ENCODE assay signal across 8 cellular contexts in the genomic region with DNA sequence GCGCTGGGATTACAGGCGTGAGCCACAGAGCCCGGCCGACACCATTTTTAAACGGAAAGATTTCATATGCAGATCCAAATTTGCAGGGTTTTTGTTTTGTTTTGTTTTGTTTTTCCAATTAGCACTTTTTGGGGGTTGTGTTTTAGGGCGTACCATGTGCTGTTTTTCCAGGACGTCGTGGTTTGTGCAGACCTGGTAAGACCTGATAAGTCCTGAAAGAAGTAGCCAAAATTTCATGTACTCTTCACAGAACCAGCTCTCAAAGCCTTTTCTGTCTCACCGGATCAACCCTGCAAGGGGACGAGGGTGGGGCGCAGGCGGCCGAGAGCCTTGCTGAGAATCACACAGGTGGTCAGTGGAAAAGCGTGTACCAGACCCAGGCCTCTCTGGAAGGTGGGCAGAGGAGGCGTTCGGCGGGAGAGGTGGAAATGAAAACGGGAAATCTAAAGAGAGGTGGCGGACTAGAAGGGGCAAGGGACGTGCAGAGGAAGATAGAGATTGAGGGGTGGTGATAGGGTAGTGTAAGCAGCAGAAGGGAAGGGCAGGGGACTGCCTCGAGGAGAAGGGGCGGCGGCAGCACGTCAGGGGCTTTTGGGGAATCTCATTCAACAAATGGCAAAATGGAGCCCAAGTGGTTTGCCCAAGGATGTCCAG. TPM values are rescaled to one million over a fixed set of nuclear protein-coding genes. Genes with fewer than 3 reads are reported as not detected.
DNase-seq lines count a peak whose midpoint lies in the region; ATAC-seq, FAIRE-seq and TF ChIP-seq lines count a peak whose summit lies in the region.

No MANE protein-coding gene starts in this region.

- TF ChIP-seq CTCF in astrocyte (IDR thresholded peaks at IDR 0.05; ENCODE audit: insufficient read depth, low read depth, low read length) = no peak

- H3K4me3 Mint-ChIP-seq in astrocyte (ENCODE audit: unreplicated experiment) (peak overlapping the region; percentile 99), immature natural killer cell (peak overlapping the region; percentile 96 to 99 (median 98))
- H3K4me3 Mint-ChIP-seq in stimulated activated naive CD8-positive, alpha-beta T cell treated with anti-CD3 and anti-CD28 coated beads, Interleukin-15, Interleukin-2, amounts not matched to agents 100 ng/mL and 50 ng/mL, for 24 hours = peak overlapping the region; percentile 99

- H3K79me2 ChIP-seq in astrocyte (ENCODE audit: insufficient read depth, low read length) = peaks cover 36% of the 10 kb centered on the region

- H3K4me2 ChIP-seq in astrocyte (ENCODE audit: low read length) = peak overlapping the region; percentile 99

- H4K20me1 ChIP-seq in astrocyte (ENCODE audit: insufficient read depth, low read length) = peaks cover 12% of the 10 kb centered on the region

- ATAC-seq in HG03342 (IDR thresholded peaks at IDR 0.05; ENCODE audit: unreplicated experiment) (no peak), GM19035 (IDR thresholded peaks at IDR 0.05; ENCODE audit: unreplicated experiment) (no peak)

- H3K36me3 Mint-ChIP-seq in astrocyte (ENCODE audit: low read depth, unreplicated experiment) = no peaks in the 10 kb centered on the region
- H3K36me3 Mint-ChIP-seq in immature natural killer cell = no peaks in the 10 kb centered on the region
- H3K36me3 Mint-ChIP-seq in stimulated activated naive CD8-positive, alpha-beta T cell treated with anti-CD3 and anti-CD28 coated beads, Interleukin-15, Interleukin-2, amounts not matched to agents 100 ng/mL and 50 ng/mL, for 24 hours (ENCODE audit: low read depth) = peaks cover 5% of the 10 kb centered on the region

- H3K27me3 Mint-ChIP-seq in astrocyte (ENCODE audit: low read depth, unreplicated experiment) (peaks cover 2% of the 10 kb centered on the region), immature natural killer cell (ENCODE audit: low read depth in 3 of 3) (peaks cover 19 to 26% (median 21%) of the 10 kb centered on the region in 3 donors)
- no peaks in the 10 kb centered on the region for H3K27me3 Mint-ChIP-seq in stimulated activated naive CD8-positive, alpha-beta T cell treated with anti-CD3 and anti-CD28 coated beads, Interleukin-15, Interleukin-2, amounts not matched to agents 100 ng/mL and 50 ng/mL, for 24 hours

- H3K4me1 ChIP-seq in ES-I3 (ENCODE audit: insufficient read depth, low read length) (no peaks in the 10 kb centered on the region), astrocyte (ENCODE audit: insufficient read depth, low read length) (peaks cover 12% of the 10 kb centered on the region)

- H3K9ac ChIP-seq in ES-I3 (ENCODE audit: low read depth, low read length) (peak overlapping the region; percentile 57), astrocyte (ENCODE audit: low read length) (peak overlapping the region; percentile 99)

- FAIRE-seq in astrocyte (lab: Jason Lieb, UNC) = no peak

- peak overlapping the region; percentile 99 for H3K4me3 ChIP-seq in MG63
- H3K4me3 ChIP-seq in astrocyte (ENCODE audit: insufficient read depth, low read depth, low read length) = peak overlapping the region; percentile 75

- DNase-seq in MG63 (no peak), astrocyte (ENCODE audit: low read depth) (no peak), immature natural killer cell (peak in 1 of 3 donors; percentile 28), NCI-H226 (no peak)

- no peaks in the 10 kb centered on the region for H3K9me3 Mint-ChIP-seq in astrocyte (ENCODE audit: unreplicated experiment)
- peaks cover 0 to 4% (median 0%) of the 10 kb centered on the region in 6 donors for H3K9me3 Mint-ChIP-seq in immature natural killer cell
- H3K9me3 Mint-ChIP-seq in stimulated activated naive CD8-positive, alpha-beta T cell treated with anti-CD3 and anti-CD28 coated beads, Interleukin-15, Interleukin-2, amounts not matched to agents 100 ng/mL and 50 ng/mL, for 24 hours = no peaks in the 10 kb centered on the region

- H3K36me3 ChIP-seq in ES-I3 (ENCODE audit: insufficient read depth, low read length) (no peaks in the 10 kb centered on the region), MG63 (peaks cover 28% of the 10 kb centered on the region), astrocyte (ENCODE audit: insufficient read depth, low read length) (no peaks in the 10 kb centered on the region)

- H3K4me1 Mint-ChIP-seq in astrocyte (ENCODE audit: low read depth, unreplicated experiment) = no peaks in the 10 kb centered on the region
- peaks cover 30 to 43% of the 10 kb centered on the region in 2 donors for H3K4me1 Mint-ChIP-seq in immature natural killer cell
- peaks cover 39% of the 10 kb centered on the region for H3K4me1 Mint-ChIP-seq in stimulated activated naive CD8-positive, alpha-beta T cell treated with anti-CD3 and anti-CD28 coated beads, Interleukin-15, Interleukin-2, amounts not matched to agents 100 ng/mL and 50 ng/mL, for 24 hours (ENCODE audit: low read depth)

- H3K27me3 ChIP-seq in MG63 (no peaks in the 10 kb centered on the region), astrocyte (ENCODE audit: insufficient read depth, low read length) (peaks cover 3% of the 10 kb centered on the region)

- peak overlapping the region; percentile 91 for H2AFZ ChIP-seq in astrocyte (ENCODE audit: low read depth, low read length)

- peak overlapping the region; percentile 100 for H3K27ac Mint-ChIP-seq in astrocyte (ENCODE audit: unreplicated experiment)
- peak overlapping the region; percentile 99 to 100 (median 100) for H3K27ac Mint-ChIP-seq in immature natural killer cell
- peak overlapping the region; percentile 99 for H3K27ac Mint-ChIP-seq in stimulated activated naive CD8-positive, alpha-beta T cell treated with anti-CD3 and anti-CD28 coated beads, Interleukin-15, Interleukin-2, amounts not matched to agents 100 ng/mL and 50 ng/mL, for 24 hours

- H3K9me3 ChIP-seq in ES-I3 (ENCODE audit: control insufficient read depth, insufficient read depth, low read length) (no peaks in the 10 kb centered on the region), MG63 (no peaks in the 10 kb centered on the region), astrocyte (ENCODE audit: insufficient read depth, low read depth, low read length) (no peaks in the 10 kb centered on the region)

- peak overlapping the region; percentile 84 for H3K27ac ChIP-seq in astrocyte (ENCODE audit: low read depth, low read length)

RNA-seq across cellular contexts. Expression of a gene that starts 1.2 kb away (rescaled TPM):
- total RNA-seq in MG63 (2014; rRNA removed; shearing (Covaris generic); ENCODE audit: low replicate concordance) = 48.8 and 49.4 TPM in 2 replicates
- total RNA-seq in astrocyte = 56.2 and 58.5 TPM in 2 replicates
- 10 to 100 TPM in 2 of 3 donors, 1 to 10 TPM in 1; 9.0 to 17.6 (median 17.0) TPM for polyA plus RNA-seq in immature natural killer cell

RNA-seq across cellular contexts. Expression of a gene that starts 30.7 kb away (rescaled TPM):
- total RNA-seq in MG63 (2014; rRNA removed; shearing (Covaris generic); ENCODE audit: low replicate concordance) = 281 and 342 TPM in 2 replicates
- 89.2 and 117 TPM in 2 replicates for total RNA-seq in astrocyte
- 100 to 1,000 TPM in 2 of 3 donors, 10 to 100 TPM in 1; 67.5 to 115 (median 113) TPM for polyA plus RNA-seq in immature natural killer cell

RNA-seq across cellular contexts. Expression of a gene that starts 58.5 kb away (rescaled TPM):
- total RNA-seq in MG63 (2014; rRNA removed; shearing (Covaris generic); ENCODE audit: low replicate concordance) = 151 and 166 TPM in 2 replicates
- 103 and 108 TPM in 2 replicates for total RNA-seq in astrocyte
- polyA plus RNA-seq in immature natural killer cell = 100 to 1,000 TPM; 186 to 218 (median 207) TPM

RNA-seq across cellular contexts. Expression of a gene that starts 58.6 kb away (rescaled TPM):
- 146 and 237 TPM in 2 replicates for total RNA-seq in MG63 (2014; rRNA removed; shearing (Covaris generic); ENCODE audit: low replicate concordance)
- 39.3 and 46.3 TPM in 2 replicates for total RNA-seq in astrocyte
- 10 to 100 TPM in 2 of 3 donors, 1 to 10 TPM in 1; 5.7 to 34.7 (median 16.6) TPM for polyA plus RNA-seq in immature natural killer cell
